ENCODE assay signal across 8 cellular contexts in the genomic region with DNA sequence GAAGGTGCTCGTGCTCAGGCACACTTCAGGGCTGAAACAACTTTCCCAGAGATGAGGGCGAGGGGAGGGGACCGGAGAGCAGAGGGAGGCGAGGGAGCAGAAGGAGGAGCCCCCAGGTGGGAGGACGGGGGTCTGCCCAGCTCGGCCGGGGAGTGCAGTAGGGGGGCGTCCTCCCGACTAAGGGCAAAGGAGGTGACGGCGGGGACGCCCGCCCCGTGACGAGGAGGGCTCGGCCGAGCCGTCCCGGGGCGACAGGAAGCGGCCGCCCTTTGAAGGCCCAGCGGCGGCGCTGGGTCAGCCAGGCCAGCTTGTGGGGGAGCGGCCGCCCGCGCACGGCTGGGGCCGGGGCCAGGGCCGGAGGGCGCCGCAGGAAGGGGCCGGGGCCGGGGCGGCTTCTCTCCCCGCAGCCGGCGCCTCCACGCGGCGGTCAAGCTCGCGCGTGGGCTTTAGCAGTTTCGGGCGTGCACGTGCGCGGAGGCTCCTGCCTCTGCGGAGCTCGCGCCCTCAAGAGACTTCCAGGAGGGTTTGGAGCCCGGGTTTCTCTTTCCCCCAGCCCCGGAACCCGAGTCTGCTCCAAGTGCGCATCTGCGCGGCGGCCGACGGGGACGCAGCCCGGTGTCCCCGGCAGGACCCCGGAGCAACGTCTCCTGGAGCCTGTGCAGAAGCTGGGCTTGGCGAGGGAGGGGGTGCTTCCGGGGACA.
DNase-seq lines count a peak whose midpoint lies in the region; ATAC-seq lines count a peak whose summit lies in the region.

No MANE protein-coding gene starts in this region.

- DNase-seq in H7 (peak; percentile 85), NCI-H345 (lab: John Stamatoyannopoulos, UW) (no peak), NCI-H2081 (lab: John Stamatoyannopoulos, UW) (no peak), 8988T (no peak), KG1 (lab: John Stamatoyannopoulos, UW) (no peak)
- peak; percentile 43 for DNase-seq in activated naive CD8-positive, alpha-beta T cell treated with anti-CD3 and anti-CD28 coated beads, Interleukin-2, amount 10 ng/mL, durations not matched to agents 7 days and 5 days
- peak; percentile 25 for DNase-seq in stimulated activated CD4-positive, alpha-beta T cell treated with anti-CD3 and anti-CD28 coated beads, Interleukin-4, amount 100 ng/mL, for 1 hour

- H3K36me3 ChIP-seq in H7 (replicated peaks; ENCODE audit: control insufficient read depth, insufficient read depth, low read length) = no peaks in the 10 kb centered on the region
- H3K36me3 ChIP-seq in iPS-20b (ENCODE audit: insufficient read depth, low read depth, low read length) = no peaks in the 10 kb centered on the region

- peak overlapping the region; percentile 29 for H3K4me3 ChIP-seq in H7 (ENCODE audit: insufficient read depth, low read depth, low read length)
- peak overlapping the region; percentile 51; the same call in 1 of the 2 replicates for H3K4me3 ChIP-seq in iPS-20b (ENCODE audit: low read length)

- H3K9ac ChIP-seq in iPS-20b (ENCODE audit: low read depth, low read length) = peak overlapping the region; percentile 25; the same call in 1 of the 2 replicates

- H3K4me3 Mint-ChIP-seq in activated naive CD8-positive, alpha-beta T cell treated with anti-CD3 and anti-CD28 coated beads, Interleukin-2, amount 10 ng/mL, durations not matched to agents 7 days and 5 days = peak overlapping the region; percentile 75

- POLR2A ChIA-PET in activated naive CD8-positive, alpha-beta T cell treated with anti-CD3 and anti-CD28 coated beads, Interleukin-2, amount 10 ng/mL, durations not matched to agents 7 days and 5 days (lab: Charles Lee) = no interaction called here

- H3K4me1 ChIP-seq in iPS-20b (ENCODE audit: insufficient read depth, low read length) = peaks cover 8% of the 10 kb centered on the region

- H3K27me3 ChIP-seq in H7 (ENCODE audit: control insufficient read depth, insufficient read depth, low read length) (peaks cover 6% of the 10 kb centered on the region; the same call in 1 of the 2 replicates), iPS-20b (ENCODE audit: insufficient read depth, low read length) (peaks cover 20% of the 10 kb centered on the region; the same call in 1 of the 2 replicates)

- no peaks in the 10 kb centered on the region for H3K9me3 ChIP-seq in iPS-20b (ENCODE audit: insufficient read depth, low read depth, low read length)

- peaks cover 53% of the 10 kb centered on the region for H3K27me3 Mint-ChIP-seq in activated naive CD8-positive, alpha-beta T cell treated with anti-CD3 and anti-CD28 coated beads, Interleukin-2, amount 10 ng/mL, durations not matched to agents 7 days and 5 days

- H3K36me3 Mint-ChIP-seq in activated naive CD8-positive, alpha-beta T cell treated with anti-CD3 and anti-CD28 coated beads, Interleukin-2, amount 10 ng/mL, durations not matched to agents 7 days and 5 days = no peaks in the 10 kb centered on the region

- peaks cover 13% of the 10 kb centered on the region for H3K4me1 Mint-ChIP-seq in activated naive CD8-positive, alpha-beta T cell treated with anti-CD3 and anti-CD28 coated beads, Interleukin-2, amount 10 ng/mL, durations not matched to agents 7 days and 5 days

- peak; percentile 52 for ATAC-seq in activated naive CD8-positive, alpha-beta T cell treated with anti-CD3 and anti-CD28 coated beads, Interleukin-2, amount 10 ng/mL, durations not matched to agents 7 days and 5 days (ENCODE audit: low read depth)

- H3K27ac Mint-ChIP-seq in activated naive CD8-positive, alpha-beta T cell treated with anti-CD3 and anti-CD28 coated beads, Interleukin-2, amount 10 ng/mL, durations not matched to agents 7 days and 5 days = no peak overlapping the region

- H3K9me3 Mint-ChIP-seq in activated naive CD8-positive, alpha-beta T cell treated with anti-CD3 and anti-CD28 coated beads, Interleukin-2, amount 10 ng/mL, durations not matched to agents 7 days and 5 days = peaks cover 2% of the 10 kb centered on the region

- no peak overlapping the region for H3K27ac ChIP-seq in iPS-20b (ENCODE audit: low read length)

Comparison
In these comparisons a context has a peak if more than half of its experiments do, and no peak if none do; other contexts are left out.
1. DNase-seq: peak in H7 (single experiment), activated naive CD8-positive, alpha-beta T cell treated with anti-CD3 and anti-CD28 coated beads, Interleukin-2, amount 10 ng/mL, durations not matched to agents 7 days and 5 days (single experiment) and stimulated activated CD4-positive, alpha-beta T cell treated with anti-CD3 and anti-CD28 coated beads, Interleukin-4, amount 100 ng/mL, for 1 hour (single experiment); none in NCI-H345 (single experiment), NCI-H2081 (0 of 2), 8988T (single experiment) and KG1 (single experiment).